Comparison of ENCODE assay signal across 7 cellular contexts in genomic region chr11:20112291-20113146, GRCh38. TPM values are rescaled to one million over a fixed set of nuclear protein-coding genes. Genes with fewer than 3 reads are reported as not detected.
DNase-seq lines count a peak whose midpoint lies in the region; ATAC-seq and TF ChIP-seq lines count a peak whose summit lies in the region.

No MANE protein-coding gene starts in this region.

- H3K27me3 ChIP-seq in esophagus (ENCODE audit: control insufficient read depth in 1 of 2, insufficient read depth in 2 of 2, low read length in 2 of 2) (no peaks in the 10 kb centered on the region), muscle layer of colon (ENCODE audit: control insufficient read depth in 1 of 2, insufficient read depth in 2 of 2, low read length in 2 of 2) (no peaks in the 10 kb centered on the region)

- no peak for ATAC-seq in GM21447 (IDR thresholded peaks at IDR 0.05; ENCODE audit: unreplicated experiment)
- no peak for ATAC-seq in HG03280 (IDR thresholded peaks at IDR 0.05; ENCODE audit: unreplicated experiment)

- no peak overlapping the region for H3K9ac ChIP-seq in muscle layer of colon (ENCODE audit: low read length)

- POLR2A ChIA-PET in HEK293 (lab: Yijun Ruan, JAX) = interaction anchor here (0.5 to 1.5 kb wide), 2 partner anchors 62 to 85 kb away, joined by 4 to 7 read pairs; no protein-coding TSS in a partner anchor

- CTCF ChIA-PET in HEK293 (lab: Yijun Ruan, JAX) = interaction anchor here (0.6 to 8.6 kb wide), 22 partner anchors 9 to 555 kb away, joined by 3 to 70 read pairs (median 4); no protein-coding TSS in a partner anchor

- peaks cover 3% of the 10 kb centered on the region; the same call in 1 of the 2 replicates for H3K4me1 ChIP-seq in HEK293 (ENCODE audit: control insufficient read depth, insufficient read depth, low read length)
- peaks cover 6 to 12% of the 10 kb centered on the region in 2 donors for H3K4me1 ChIP-seq in esophagus (ENCODE audit: control insufficient read depth in 2 of 2, insufficient read depth in 2 of 2, low read length in 1 of 2)
- peaks cover 57% of the 10 kb centered on the region for H3K4me1 ChIP-seq in muscle layer of colon (ENCODE audit: insufficient read depth, low read length)

- 35 to 38% methylated on average over 15 of the region's 15 CpGs for WGBS in esophagus, 2 donors

- H3K27ac ChIP-seq in HEK293 (ENCODE audit: extremely low read depth, low read depth, low read length) (peak overlapping the region; percentile 38), esophagus (ENCODE audit: low read depth in 2 of 2, low read length in 1 of 2) (peak overlapping the region; percentile 93 to 96), muscle layer of colon (ENCODE audit: low read depth, low read length) (peak overlapping the region; percentile 78)

- H3K9me3 ChIP-seq in HEK293 (ENCODE audit: control insufficient read depth, insufficient read depth, low read depth, low read length) = no peaks in the 10 kb centered on the region
- no peaks in the 10 kb centered on the region for H3K9me3 ChIP-seq in esophagus (ENCODE audit: control insufficient read depth in 2 of 2, insufficient read depth in 1 of 2, low read depth in 1 of 2, low read length in 1 of 2)
- H3K9me3 ChIP-seq in muscle layer of colon (ENCODE audit: low read length) = no peaks in the 10 kb centered on the region

- DNase-seq in RPMI7951 (ENCODE audit: low read depth) = peak; percentile 92
- DNase-seq in activated CD4-positive, CD25-positive, alpha-beta regulatory T cell (lab: John Stamatoyannopoulos, UW) = no peak

- peaks cover 0 to 29% of the 10 kb centered on the region in 2 experiments; a peak in 1 of 3 replicates for H3K36me3 ChIP-seq in HEK293 (ENCODE audit: control insufficient read depth in 2 of 2, insufficient read depth in 1 of 2, low read length in 2 of 2)
- H3K36me3 ChIP-seq in esophagus (ENCODE audit: control insufficient read depth in 2 of 2, insufficient read depth in 2 of 2, low read length in 1 of 2) = peaks cover 3 to 18% of the 10 kb centered on the region in 2 donors
- H3K36me3 ChIP-seq in muscle layer of colon (ENCODE audit: insufficient read depth, low read length) = peaks cover 36% of the 10 kb centered on the region

- H3K4me3 ChIP-seq in HEK293 (ENCODE audit: low read depth, low read length) (peak overlapping the region; percentile 19), esophagus (ENCODE audit: low read depth in 1 of 2, low read length in 2 of 2) (peak overlapping the region in 1 of 2 donors; percentile 5), muscle layer of colon (ENCODE audit: low read depth in 1 of 2, low read length in 2 of 2) (peak overlapping the region in 1 of 2 donors; percentile 16)

- no peak for TF ChIP-seq CTCF in HEK293 (tag by site-specific recombination; IDR thresholded peaks at IDR 0.05)

TF ChIP-seq in HEK293, 187 proteins besides CTCF, POLR2A, EP300 and RAD21 (continues in another document):
- TF ChIP-seq, protein P1, sequence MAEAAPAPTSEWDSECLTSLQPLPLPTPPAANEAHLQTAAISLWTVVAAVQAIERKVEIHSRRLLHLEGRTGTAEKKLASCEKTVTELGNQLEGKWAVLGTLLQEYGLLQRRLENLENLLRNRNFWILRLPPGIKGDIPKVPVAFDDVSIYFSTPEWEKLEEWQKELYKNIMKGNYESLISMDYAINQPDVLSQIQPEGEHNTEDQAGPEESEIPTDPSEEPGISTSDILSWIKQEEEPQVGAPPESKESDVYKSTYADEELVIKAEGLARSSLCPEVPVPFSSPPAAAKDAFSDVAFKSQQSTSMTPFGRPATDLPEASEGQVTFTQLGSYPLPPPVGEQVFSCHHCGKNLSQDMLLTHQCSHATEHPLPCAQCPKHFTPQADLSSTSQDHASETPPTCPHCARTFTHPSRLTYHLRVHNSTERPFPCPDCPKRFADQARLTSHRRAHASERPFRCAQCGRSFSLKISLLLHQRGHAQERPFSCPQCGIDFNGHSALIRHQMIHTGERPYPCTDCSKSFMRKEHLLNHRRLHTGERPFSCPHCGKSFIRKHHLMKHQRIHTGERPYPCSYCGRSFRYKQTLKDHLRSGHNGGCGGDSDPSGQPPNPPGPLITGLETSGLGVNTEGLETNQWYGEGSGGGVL (tag by site-specific recombination; IDR thresholded peaks at IDR 0.05) = peak; percentile 22; the same call in 1 of the 2 replicates
- TF ChIP-seq KLF16 (tag by site-specific recombination; IDR thresholded peaks at IDR 0.05) (no peak), ZNF610 (tag by site-specific recombination; IDR thresholded peaks at IDR 0.05; ENCODE audit: borderline replicate concordance) (no peak), ZNF37A (tag by site-specific recombination; IDR thresholded peaks at IDR 0.05) (no peak), ZSCAN18 (tag by site-specific recombination; IDR thresholded peaks at IDR 0.05) (no peak), PRDM4 (tag by site-specific recombination; IDR thresholded peaks at IDR 0.05) (no peak), ZNF664 (tag by site-specific recombination; IDR thresholded peaks at IDR 0.05) (no peak), ZBTB17 (tag by site-specific recombination; IDR thresholded peaks at IDR 0.05) (peak; percentile 95), ZBTB10 (tag by site-specific recombination; IDR thresholded peaks at IDR 0.05) (0 out of 2 replicates have a peak, but pooled peaks have one; percentile 23), ZNF266 (tag by site-specific recombination; IDR thresholded peaks at IDR 0.05; ENCODE audit: low read depth) (no peak), GFI1B (tag by site-specific recombination; IDR thresholded peaks at IDR 0.05) (no peak), ZNF169 (tag by site-specific recombination; IDR thresholded peaks at IDR 0.05) (no peak), ZNF239 (tag by site-specific recombination; IDR thresholded peaks at IDR 0.05) (no peak), ZNF623 (tag by site-specific recombination; IDR thresholded peaks at IDR 0.05) (no peak), TRIM28 (IDR thresholded peaks at IDR 0.05; ENCODE audit: borderline replicate concordance, low read length) (peak; percentile 60; the same call in 1 of the 2 replicates)
- TF ChIP-seq, protein P2, sequence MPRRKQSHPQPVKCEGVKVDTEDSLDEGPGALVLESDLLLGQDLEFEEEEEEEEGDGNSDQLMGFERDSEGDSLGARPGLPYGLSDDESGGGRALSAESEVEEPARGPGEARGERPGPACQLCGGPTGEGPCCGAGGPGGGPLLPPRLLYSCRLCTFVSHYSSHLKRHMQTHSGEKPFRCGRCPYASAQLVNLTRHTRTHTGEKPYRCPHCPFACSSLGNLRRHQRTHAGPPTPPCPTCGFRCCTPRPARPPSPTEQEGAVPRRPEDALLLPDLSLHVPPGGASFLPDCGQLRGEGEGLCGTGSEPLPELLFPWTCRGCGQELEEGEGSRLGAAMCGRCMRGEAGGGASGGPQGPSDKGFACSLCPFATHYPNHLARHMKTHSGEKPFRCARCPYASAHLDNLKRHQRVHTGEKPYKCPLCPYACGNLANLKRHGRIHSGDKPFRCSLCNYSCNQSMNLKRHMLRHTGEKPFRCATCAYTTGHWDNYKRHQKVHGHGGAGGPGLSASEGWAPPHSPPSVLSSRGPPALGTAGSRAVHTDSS (tag by site-specific recombination; IDR thresholded peaks at IDR 0.05) = no peak

RNA-seq across cellular contexts. Expression of gene DBX1, which starts 47.8 kb away (rescaled TPM):
- not detected in 2 replicates for total RNA-seq in RPMI7951 (2014; rRNA removed; shearing (Covaris generic))
- not detected for polyA plus RNA-seq in esophagus

Comparison
In these comparisons a context has a peak if more than half of its experiments do, and no peak if none do; other contexts are left out.
1. H3K27ac ChIP-seq: peak in every context shown above with its lines; median percentile 94 in esophagus; 78 in muscle layer of colon; 38 in HEK293.